Comparison of ENCODE assay signal across 8 cellular contexts in genomic region chr4:80036949-80037348, GRCh38. TPM values are rescaled to one million over a fixed set of nuclear protein-coding genes. Genes with fewer than 3 reads are reported as not detected.
A peak's percentile ranks its signal among the peaks of the same experiment; 100 is the strongest.
DNase-seq lines count a peak whose midpoint lies in the region; ATAC-seq and TF ChIP-seq lines count a peak whose summit lies in the region.

No MANE protein-coding gene starts in this region.

- H3K9me3 ChIP-seq in CD8-positive, alpha-beta memory T cell (ENCODE audit: low read length), result no peaks in the 10 kb centered on the region
- H3K9me3 ChIP-seq in esophagus muscularis mucosa, result no peaks in the 10 kb centered on the region
- no peaks in the 10 kb centered on the region for H3K9me3 ChIP-seq in parathyroid adenoma (ENCODE audit: control insufficient read depth, low read length)
- H3K9me3 ChIP-seq in Caco-2, result no peaks in the 10 kb centered on the region

- H3K36me3 Mint-ChIP-seq in CD8-positive, alpha-beta memory T cell, result peaks cover 3 to 38% (median 12%) of the 10 kb centered on the region in 3 donors
- no peaks in the 10 kb centered on the region for H3K36me3 Mint-ChIP-seq in Caco-2 (ENCODE audit: insufficient read depth, unreplicated experiment)

- H3K4me3 ChIP-seq in CD8-positive, alpha-beta memory T cell (ENCODE audit: low read length), result no peak overlapping the region
- H3K4me3 ChIP-seq in esophagus muscularis mucosa (peak overlapping the region; percentile 5 to 25 (median 15)), parathyroid adenoma (ENCODE audit: low read depth, low read length) (no peak overlapping the region), Caco-2 (ENCODE audit: low read depth, low read length) (no peak overlapping the region)

- intact Hi-C loops in esophagus muscularis mucosa (cut with DNase I), result no loop called here
- intact Hi-C loops in Caco-2 (cut with micrococcal nuclease; ENCODE audit: unreplicated experiment), result loop anchor here (10.0 kb wide), 1 partner anchor 178 kb away; no protein-coding TSS in a partner anchor
- intact Hi-C loops in left colon (cut with DNase I, micrococcal nuclease), result no loop called here

- H3K36me3 ChIP-seq in CD8-positive, alpha-beta memory T cell (ENCODE audit: insufficient read depth, low read length), result no peaks in the 10 kb centered on the region
- H3K36me3 ChIP-seq in esophagus muscularis mucosa (peaks cover 0 to 36% (median 5%) of the 10 kb centered on the region in 4 donors), parathyroid adenoma (ENCODE audit: control insufficient read depth, insufficient read depth, low read length) (no peaks in the 10 kb centered on the region), Caco-2 (ENCODE audit: control insufficient read depth, insufficient read depth, low read length) (no peaks in the 10 kb centered on the region)

- no peaks in the 10 kb centered on the region for H3K79me2 ChIP-seq in parathyroid adenoma

- WGBS in esophagus muscularis mucosa, result 32% methylated on average over 1 of the region's 1 CpG

- no peak for ATAC-seq in left colon

- no peak for TF ChIP-seq EP300 in esophagus muscularis mucosa (IDR thresholded peaks at IDR 0.05)

- H3K27me3 ChIP-seq in CD8-positive, alpha-beta memory T cell (ENCODE audit: insufficient read depth, low read length, poor library complexity, severe bottlenecking), result no peaks in the 10 kb centered on the region
- no peaks in the 10 kb centered on the region for H3K27me3 ChIP-seq in esophagus muscularis mucosa
- no peaks in the 10 kb centered on the region for H3K27me3 ChIP-seq in parathyroid adenoma (ENCODE audit: control insufficient read depth, insufficient read depth, low read length)
- no peaks in the 10 kb centered on the region for H3K27me3 ChIP-seq in Caco-2 (replicated peaks; ENCODE audit: control insufficient read depth, insufficient read depth, low read length)

- no peak for TF ChIP-seq CTCF in esophagus muscularis mucosa (IDR thresholded peaks at IDR 0.05)
- no peak for TF ChIP-seq CTCF in parathyroid adenoma (IDR thresholded peaks at IDR 0.05)
- TF ChIP-seq CTCF in Caco-2 (IDR thresholded peaks at IDR 0.05; ENCODE audit: insufficient read depth in 1 of 2, low read depth in 1 of 2, low read length in 1 of 2, severe bottlenecking in 1 of 2, unreplicated experiment in 1 of 2), result no peak
- TF ChIP-seq CTCF in GM20000 (IDR thresholded peaks at IDR 0.05; ENCODE audit: extremely low read depth, missing control alignments), result no peak

- peaks cover 20% of the 10 kb centered on the region for H3K4me1 ChIP-seq in CD8-positive, alpha-beta memory T cell (ENCODE audit: insufficient read depth, low read length)
- H3K4me1 ChIP-seq in esophagus muscularis mucosa, result peaks cover 27 to 70% (median 64%) of the 10 kb centered on the region in 4 donors
- no peaks in the 10 kb centered on the region for H3K4me1 ChIP-seq in parathyroid adenoma
- no peaks in the 10 kb centered on the region for H3K4me1 ChIP-seq in Caco-2

- POLR2A ChIA-PET in CD8-positive, alpha-beta memory T cell (lab: Charles Lee), result no interaction called here
- POLR2A ChIA-PET in Caco-2 (lab: Charles Lee), result no interaction called here

- TF ChIP-seq POLR2A in esophagus muscularis mucosa (IDR thresholded peaks at IDR 0.05; ENCODE audit: low read depth), result no peak

- H3K27me3 Mint-ChIP-seq in CD8-positive, alpha-beta memory T cell, result peaks cover 0 to 1% of the 10 kb centered on the region in 2 donors
- H3K27me3 Mint-ChIP-seq in Caco-2 (ENCODE audit: insufficient read depth, unreplicated experiment), result no peaks in the 10 kb centered on the region

- H3K27ac Mint-ChIP-seq in CD8-positive, alpha-beta memory T cell, result peak overlapping the region; percentile 30 to 90 (median 82)
- H3K27ac Mint-ChIP-seq in Caco-2 (ENCODE audit: unreplicated experiment), result no peak overlapping the region

- peak overlapping the region in 6 of 7 donors; percentile 15 to 80 (median 45) for H3K4me3 Mint-ChIP-seq in CD8-positive, alpha-beta memory T cell
- no peak overlapping the region for H3K4me3 Mint-ChIP-seq in Caco-2 (ENCODE audit: unreplicated experiment)

- no peaks in the 10 kb centered on the region for H3K9me3 Mint-ChIP-seq in CD8-positive, alpha-beta memory T cell
- H3K9me3 Mint-ChIP-seq in Caco-2 (ENCODE audit: unreplicated experiment), result no peaks in the 10 kb centered on the region

- CTCF ChIA-PET in CD8-positive, alpha-beta memory T cell (lab: Charles Lee), result no interaction called here
- CTCF ChIA-PET in Caco-2 (lab: Charles Lee), result no interaction called here

- H2AFZ ChIP-seq in parathyroid adenoma, result no peak overlapping the region

- peaks cover 27 to 40% (median 31%) of the 10 kb centered on the region in 3 donors for H3K4me1 Mint-ChIP-seq in CD8-positive, alpha-beta memory T cell
- no peaks in the 10 kb centered on the region for H3K4me1 Mint-ChIP-seq in Caco-2 (ENCODE audit: low read depth, unreplicated experiment)

- BruUV-seq in Caco-2 (replicated peaks; lab: Mats Ljungman, UMichigan), result no TSS peak

- H3K27ac ChIP-seq in CD8-positive, alpha-beta memory T cell (ENCODE audit: low read depth, low read length), result no peak overlapping the region
- H3K27ac ChIP-seq in esophagus muscularis mucosa (replicated peaks in 1 of 4) (peak overlapping the region; percentile 82 to 88 (median 86)), parathyroid adenoma (peak overlapping the region; percentile 11)

- no peak overlapping the region for H3K4me2 ChIP-seq in parathyroid adenoma (ENCODE audit: low read length)

- DNase-seq in CD8-positive, alpha-beta memory T cell, result peak in 1 of 5 donors; percentile 14
- DNase-seq in RPMI7951 (ENCODE audit: low read depth), result peak; percentile 58
- no peak for DNase-seq in esophagus muscularis mucosa (ENCODE audit: extremely low spot score)
- DNase-seq in Caco-2, result no peak
- DNase-seq in NCI-H2029 treated with DMSO at 0.1 percent for 48 hours (lab: John Stamatoyannopoulos, UW), result no peak
- DNase-seq in GM20000 (ENCODE audit: low spot score), result no peak
- no peak for DNase-seq in left colon

- no peak overlapping the region for H3K9ac ChIP-seq in parathyroid adenoma

RNA-seq across cellular contexts. Expression of gene ANTXR2, which starts 36.1 kb away (rescaled TPM):
- total RNA-seq in CD8-positive, alpha-beta memory T cell, result 10 to 100 TPM; 18.2 to 20.6 TPM
- 44.2 TPM for polyA plus RNA-seq in CD8-positive, alpha-beta memory T cell
- 32.0 and 36.4 TPM in 2 replicates for total RNA-seq in RPMI7951 (2014; rRNA removed; shearing (Covaris generic))
- total RNA-seq in esophagus muscularis mucosa, result 100 to 1,000 TPM; 319 to 518 (median 329) TPM
- total RNA-seq in Caco-2 (2022), result 0.97 and 1.4 TPM in 2 replicates
- 100 to 1,000 TPM in 1 of 2 donors, 10 to 100 TPM in 1; 70.0 to 135 TPM for total RNA-seq in left colon

Comparison
In these comparisons a context has a peak if more than half of its experiments do, and no peak if none do; other contexts are left out.
1. H3K4me3 ChIP-seq: peak in esophagus muscularis mucosa (4 of 4); none in CD8-positive, alpha-beta memory T cell (single experiment), parathyroid adenoma (single experiment) and Caco-2 (single experiment).